Comparison of ENCODE assay signal across 1 cellular context in genomic region chr6:79600313-79601019, GRCh38.
TF ChIP-seq lines count a peak whose summit lies in the region.

No MANE protein-coding gene starts in this region.

TF ChIP-seq in GM23338, 12 proteins besides CTCF, POLR2A, EP300 and RAD21:
- TF ChIP-seq POLR2AphosphoS5 (IDR thresholded peaks at IDR 0.05; ENCODE audit: low read depth) (no peak), JUNB (IDR thresholded peaks at IDR 0.05; ENCODE audit: unreplicated experiment) (no peak), CREB1 (CRISPR knock-in tag; IDR thresholded peaks at IDR 0.05; ENCODE audit: low read depth) (no peak)
- TF ChIP-seq, protein P1, sequence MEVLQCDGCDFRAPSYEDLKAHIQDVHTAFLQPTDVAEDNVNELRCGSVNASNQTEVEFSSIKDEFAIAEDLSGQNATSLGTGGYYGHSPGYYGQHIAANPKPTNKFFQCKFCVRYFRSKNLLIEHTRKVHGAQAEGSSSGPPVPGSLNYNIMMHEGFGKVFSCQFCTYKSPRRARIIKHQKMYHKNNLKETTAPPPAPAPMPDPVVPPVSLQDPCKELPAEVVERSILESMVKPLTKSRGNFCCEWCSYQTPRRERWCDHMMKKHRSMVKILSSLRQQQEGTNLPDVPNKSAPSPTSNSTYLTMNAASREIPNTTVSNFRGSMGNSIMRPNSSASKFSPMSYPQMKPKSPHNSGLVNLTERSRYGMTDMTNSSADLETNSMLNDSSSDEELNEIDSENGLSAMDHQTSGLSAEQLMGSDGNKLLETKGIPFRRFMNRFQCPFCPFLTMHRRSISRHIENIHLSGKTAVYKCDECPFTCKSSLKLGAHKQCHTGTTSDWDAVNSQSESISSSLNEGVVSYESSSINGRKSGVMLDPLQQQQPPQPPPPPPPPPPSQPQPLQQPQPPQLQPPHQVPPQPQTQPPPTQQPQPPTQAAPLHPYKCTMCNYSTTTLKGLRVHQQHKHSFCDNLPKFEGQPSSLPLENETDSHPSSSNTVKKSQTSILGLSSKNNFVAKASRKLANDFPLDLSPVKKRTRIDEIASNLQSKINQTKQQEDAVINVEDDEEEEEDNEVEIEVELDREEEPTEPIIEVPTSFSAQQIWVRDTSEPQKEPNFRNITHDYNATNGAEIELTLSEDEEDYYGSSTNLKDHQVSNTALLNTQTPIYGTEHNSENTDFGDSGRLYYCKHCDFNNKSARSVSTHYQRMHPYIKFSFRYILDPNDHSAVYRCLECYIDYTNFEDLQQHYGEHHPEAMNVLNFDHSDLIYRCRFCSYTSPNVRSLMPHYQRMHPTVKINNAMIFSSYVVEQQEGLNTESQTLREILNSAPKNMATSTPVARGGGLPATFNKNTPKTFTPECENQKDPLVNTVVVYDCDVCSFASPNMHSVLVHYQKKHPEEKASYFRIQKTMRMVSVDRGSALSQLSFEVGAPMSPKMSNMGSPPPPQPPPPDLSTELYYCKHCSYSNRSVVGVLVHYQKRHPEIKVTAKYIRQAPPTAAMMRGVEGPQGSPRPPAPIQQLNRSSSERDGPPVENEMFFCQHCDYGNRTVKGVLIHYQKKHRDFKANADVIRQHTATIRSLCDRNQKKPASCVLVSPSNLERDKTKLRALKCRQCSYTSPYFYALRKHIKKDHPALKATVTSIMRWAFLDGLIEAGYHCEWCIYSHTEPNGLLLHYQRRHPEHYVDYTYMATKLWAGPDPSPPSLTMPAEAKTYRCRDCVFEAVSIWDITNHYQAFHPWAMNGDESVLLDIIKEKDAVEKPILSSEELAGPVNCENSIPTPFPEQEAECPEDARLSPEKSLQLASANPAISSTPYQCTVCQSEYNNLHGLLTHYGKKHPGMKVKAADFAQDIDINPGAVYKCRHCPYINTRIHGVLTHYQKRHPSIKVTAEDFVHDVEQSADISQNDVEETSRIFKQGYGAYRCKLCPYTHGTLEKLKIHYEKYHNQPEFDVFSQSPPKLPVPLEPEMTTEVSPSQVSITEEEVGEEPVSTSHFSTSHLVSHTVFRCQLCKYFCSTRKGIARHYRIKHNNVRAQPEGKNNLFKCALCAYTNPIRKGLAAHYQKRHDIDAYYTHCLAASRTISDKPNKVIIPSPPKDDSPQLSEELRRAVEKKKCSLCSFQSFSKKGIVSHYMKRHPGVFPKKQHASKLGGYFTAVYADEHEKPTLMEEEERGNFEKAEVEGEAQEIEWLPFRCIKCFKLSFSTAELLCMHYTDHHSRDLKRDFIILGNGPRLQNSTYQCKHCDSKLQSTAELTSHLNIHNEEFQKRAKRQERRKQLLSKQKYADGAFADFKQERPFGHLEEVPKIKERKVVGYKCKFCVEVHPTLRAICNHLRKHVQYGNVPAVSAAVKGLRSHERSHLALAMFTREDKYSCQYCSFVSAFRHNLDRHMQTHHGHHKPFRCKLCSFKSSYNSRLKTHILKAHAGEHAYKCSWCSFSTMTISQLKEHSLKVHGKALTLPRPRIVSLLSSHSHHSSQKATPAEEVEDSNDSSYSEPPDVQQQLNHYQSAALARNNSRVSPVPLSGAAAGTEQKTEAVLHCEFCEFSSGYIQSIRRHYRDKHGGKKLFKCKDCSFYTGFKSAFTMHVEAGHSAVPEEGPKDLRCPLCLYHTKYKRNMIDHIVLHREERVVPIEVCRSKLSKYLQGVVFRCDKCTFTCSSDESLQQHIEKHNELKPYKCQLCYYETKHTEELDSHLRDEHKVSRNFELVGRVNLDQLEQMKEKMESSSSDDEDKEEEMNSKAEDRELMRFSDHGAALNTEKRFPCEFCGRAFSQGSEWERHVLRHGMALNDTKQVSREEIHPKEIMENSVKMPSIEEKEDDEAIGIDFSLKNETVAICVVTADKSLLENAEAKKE (CRISPR knock-in tag; IDR thresholded peaks at IDR 0.05): no peak
